Comparison of ENCODE assay signal across 6 cellular contexts in the genomic region with DNA sequence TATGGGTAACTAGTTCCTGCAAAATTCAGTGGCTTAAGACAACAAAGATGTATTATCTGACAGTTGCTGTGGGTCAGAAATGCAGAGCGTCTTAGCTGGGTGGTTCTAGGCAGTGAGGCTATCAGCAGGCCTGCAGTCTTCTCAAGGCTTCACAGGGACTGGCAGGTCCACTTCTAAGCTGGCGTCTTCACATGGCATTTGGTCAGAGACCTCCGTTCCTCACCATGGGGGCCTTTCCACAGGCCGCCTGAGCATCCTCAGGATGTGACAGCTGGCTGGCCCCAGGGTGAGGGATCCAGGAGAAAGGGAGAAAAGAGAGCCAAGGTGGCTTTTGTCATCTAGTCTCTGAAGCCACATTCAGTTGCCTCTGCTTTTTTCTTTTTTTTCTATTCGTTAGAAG. TPM values are rescaled to one million over a fixed set of nuclear protein-coding genes. Genes with fewer than 3 reads are reported as not detected.
"Had no signal": no experiment of that assay in that cellular context is flagged by ENCODE, and none has a peak within 500 bp of the region (broad histone marks: within the 10 kb centered on the region; RNA-seq: fewer than 3 reads in every experiment).

No MANE protein-coding gene starts in this region.

- DNase-seq: GM23248, GOT3, H7, H9, HCEC 1CT, HFFc6 had no signal

RNA-seq across cellular contexts. Expression of a gene that starts 50.4 kb away (rescaled TPM):
- total RNA-seq: GM23248 had no signal
